Comparison of ENCODE assay signal across 12 cellular contexts in the genomic region with DNA sequence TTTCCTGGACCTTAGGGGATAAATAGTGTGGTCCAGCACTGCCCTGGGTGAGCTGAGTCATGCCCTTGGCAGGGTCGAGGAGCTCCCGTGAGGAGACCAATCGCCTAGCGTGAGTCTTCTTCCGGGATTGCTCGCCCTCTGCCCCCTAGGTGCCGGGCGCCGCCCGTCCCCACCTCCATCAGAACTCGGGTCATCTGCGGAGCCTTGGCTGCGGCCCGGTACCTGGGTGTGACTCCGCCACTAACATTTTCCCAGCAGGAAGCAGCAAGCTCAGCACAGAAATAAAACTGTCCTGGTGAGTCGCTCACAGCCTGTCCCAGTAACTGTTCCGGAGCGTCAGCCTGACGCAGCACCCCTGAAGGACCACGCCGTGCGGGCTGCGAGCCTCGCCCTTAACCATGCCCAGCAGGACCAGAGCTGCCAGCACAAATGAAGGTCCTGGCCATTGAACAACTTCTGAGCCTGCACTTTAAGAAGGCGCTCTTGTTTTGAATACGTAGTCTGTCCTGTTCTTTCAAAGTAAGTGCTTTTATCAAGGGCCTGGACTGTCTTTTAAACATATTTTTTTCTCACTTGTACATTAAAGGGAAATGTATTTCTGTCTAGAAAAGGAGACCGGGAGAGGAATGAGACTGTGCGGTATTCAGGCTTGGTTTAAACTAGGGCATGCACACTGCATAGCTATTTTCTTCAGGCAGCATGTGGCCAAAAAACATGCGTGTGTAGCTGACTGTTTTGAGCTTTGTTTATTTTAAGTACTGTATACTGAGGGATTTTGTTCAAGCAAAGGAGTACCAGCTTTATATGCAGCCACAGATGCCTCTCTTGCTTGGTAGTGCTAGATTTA.
DNase-seq lines count a peak whose midpoint lies in the region; ATAC-seq and TF ChIP-seq lines count a peak whose summit lies in the region.
"Had no signal": no experiment of that assay in that cellular context is flagged by ENCODE, and none has a peak within 500 bp of the region (broad histone marks: within the 10 kb centered on the region; RNA-seq: fewer than 3 reads in every experiment).

No MANE protein-coding gene starts in this region.

- TF ChIP-seq CTCF in fibroblast of mammary gland (conservative IDR thresholded peaks at IDR 0.05; ENCODE audit: control insufficient read depth, insufficient read depth, low read depth, low read length): no peak

- DNase-seq in G401 (ENCODE audit: low spot score): peak; percentile 57
- peak; percentile 88 for DNase-seq in RKO (ENCODE audit: low spot score)
- peak; percentile 77 for DNase-seq in fibroblast of mammary gland (ENCODE audit: low read depth)
- DNase-seq in smooth muscle cell of the brain vasculature (ENCODE audit: low read depth, low spot score): peak; percentile 21
- DNase-seq in dermis blood vessel endothelial cell: no peak
- DNase-seq in glomerular visceral epithelial cell (ENCODE audit: extremely low spot score): no peak
- DNase-seq in stimulated activated naive B cell treated with anti-CD40 and anti-IgM and Interleukin-4, amounts not matched to agents 10 μg/mL and 1 μg/mL and 100 μg/mL, for 72 hours: no peak
- DNase-seq: activated CD4-positive, alpha-beta T cell treated with anti-CD3 and anti-CD28 coated beads, Interleukin-2, amount 50 U/mL, for 1 hour; NCI-H69; right lobe of liver had no signal

- peaks cover 8 to 21% of the 10 kb centered on the region in 2 donors for H3K27me3 Mint-ChIP-seq in stimulated activated naive B cell treated with anti-CD40 and anti-IgM and Interleukin-4, amounts not matched to agents 10 μg/mL and 1 μg/mL and 100 μg/mL, for 72 hours

- H3K4me3 Mint-ChIP-seq in stimulated activated naive B cell treated with anti-CD40 and anti-IgM and Interleukin-4, amounts not matched to agents 10 μg/mL and 1 μg/mL and 100 μg/mL, for 72 hours: no peak overlapping the region
- H3K4me3 Mint-ChIP-seq: stimulated activated naive CD8-positive, alpha-beta T cell treated with anti-CD3 and anti-CD28 coated beads, Interleukin-15, Interleukin-2, amounts not matched to agents 100 ng/mL and 50 ng/mL, for 24 hours had no signal

- in situ Hi-C loops in G401 (cut with HindIII; ENCODE audit: low sequenced_read_pairs): no loop called here

- H3K27ac Mint-ChIP-seq in stimulated activated naive B cell treated with anti-CD40 and anti-IgM and Interleukin-4, amounts not matched to agents 10 μg/mL and 1 μg/mL and 100 μg/mL, for 72 hours: no peak overlapping the region
- H3K27ac Mint-ChIP-seq: stimulated activated naive CD8-positive, alpha-beta T cell treated with anti-CD3 and anti-CD28 coated beads, Interleukin-15, Interleukin-2, amounts not matched to agents 100 ng/mL and 50 ng/mL, for 24 hours had no signal

- no peak for ATAC-seq in HG03521 (IDR thresholded peaks at IDR 0.05; ENCODE audit: unreplicated experiment)
- ATAC-seq in stimulated activated naive B cell treated with anti-CD40 and anti-IgM and Interleukin-4, amounts not matched to agents 10 μg/mL and 1 μg/mL and 100 μg/mL, for 72 hours (replicated peaks): no peak

- peaks cover 0 to 2% of the 10 kb centered on the region in 2 donors for H3K36me3 Mint-ChIP-seq in stimulated activated naive B cell treated with anti-CD40 and anti-IgM and Interleukin-4, amounts not matched to agents 10 μg/mL and 1 μg/mL and 100 μg/mL, for 72 hours

- H3K9me3 Mint-ChIP-seq in stimulated activated naive B cell treated with anti-CD40 and anti-IgM and Interleukin-4, amounts not matched to agents 10 μg/mL and 1 μg/mL and 100 μg/mL, for 72 hours: no peaks in the 10 kb centered on the region
- H3K9me3 Mint-ChIP-seq: stimulated activated naive CD8-positive, alpha-beta T cell treated with anti-CD3 and anti-CD28 coated beads, Interleukin-15, Interleukin-2, amounts not matched to agents 100 ng/mL and 50 ng/mL, for 24 hours had no signal

- H3K4me3 ChIP-seq in fibroblast of mammary gland (ENCODE audit: control insufficient read depth, low read depth, low read length): peak overlapping the region; percentile 37
- H3K4me3 ChIP-seq: right lobe of liver had no signal

- no peaks in the 10 kb centered on the region for H3K4me1 Mint-ChIP-seq in stimulated activated naive B cell treated with anti-CD40 and anti-IgM and Interleukin-4, amounts not matched to agents 10 μg/mL and 1 μg/mL and 100 μg/mL, for 72 hours

Comparison
In these comparisons a context has a peak if more than half of its experiments do, and no peak if none do; other contexts are left out.
1. DNase-seq: peak in G401 (single experiment), RKO (single experiment), fibroblast of mammary gland (single experiment) and smooth muscle cell of the brain vasculature (single experiment); none in dermis blood vessel endothelial cell (single experiment), glomerular visceral epithelial cell (single experiment) and stimulated activated naive B cell treated with anti-CD40 and anti-IgM and Interleukin-4, amounts not matched to agents 10 μg/mL and 1 μg/mL and 100 μg/mL, for 72 hours (single experiment).